Comparison of ENCODE assay signal across 14 cellular contexts in the genomic region with DNA sequence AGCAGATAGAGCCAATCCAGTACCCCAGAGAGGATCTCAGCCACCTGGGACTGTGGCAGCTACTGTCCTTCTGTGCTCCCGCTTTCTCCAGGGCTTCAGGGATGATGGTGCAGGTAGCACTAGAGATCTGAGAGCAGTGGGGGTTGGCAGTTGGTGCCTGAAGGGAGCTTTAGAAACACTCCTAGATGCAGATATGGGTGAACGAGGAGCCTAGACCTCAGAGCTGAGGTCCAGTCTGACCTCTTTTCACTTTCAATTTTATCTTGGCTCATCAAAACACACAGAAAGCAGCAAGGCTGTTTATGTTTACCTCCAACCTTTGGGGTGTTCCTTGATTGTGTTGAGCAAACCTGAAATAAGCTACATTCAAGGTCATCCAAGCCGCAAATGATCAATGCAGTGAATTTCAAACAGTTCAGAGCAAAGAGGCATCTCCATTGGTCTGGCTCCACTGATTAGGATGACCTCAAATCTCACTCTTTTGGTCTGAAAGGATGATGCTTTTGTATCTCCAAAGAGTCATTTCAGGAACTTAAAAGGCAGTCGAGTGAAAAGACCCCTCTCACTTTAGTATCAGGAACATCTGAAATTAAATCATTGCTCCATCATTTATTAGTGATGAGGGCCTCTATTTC. TPM values are rescaled to one million over a fixed set of nuclear protein-coding genes. Genes with fewer than 3 reads are reported as not detected.
A peak's percentile ranks its signal among the peaks of the same experiment; 100 is the strongest.
DNase-seq lines count a peak whose midpoint lies in the region; ATAC-seq and TF ChIP-seq lines count a peak whose summit lies in the region.
"Had no signal": no experiment of that assay in that cellular context is flagged by ENCODE, and none has a peak within 500 bp of the region (broad histone marks: within the 10 kb centered on the region; RNA-seq: fewer than 3 reads in every experiment).

No MANE protein-coding gene starts in this region.

- H4K91ac ChIP-seq in neuronal stem cell (ENCODE audit: low read depth, low read length, poor library complexity): no peak overlapping the region

- H3K27ac Mint-ChIP-seq in activated CD4-positive, alpha-beta memory T cell treated with anti-CD3 and anti-CD28 coated beads, Interleukin-2, amount 10 ng/mL, durations not matched to agents 7 days and 5 days: peak overlapping the region; percentile 96
- H3K27ac Mint-ChIP-seq: progenitor cell of endocrine pancreas had no signal

- H3K18ac ChIP-seq in neuronal stem cell (ENCODE audit: low read length): peak overlapping the region; percentile 17

- POLR2A ChIA-PET in activated CD4-positive, alpha-beta memory T cell treated with anti-CD3 and anti-CD28 coated beads, Interleukin-2, amount 10 ng/mL, durations not matched to agents 7 days and 5 days (lab: Charles Lee): interaction anchor here (0.9 to 7.2 kb wide), 22 partner anchors 9 to 534 kb away, joined by 3 to 46 read pairs (median 4); a partner anchor contains a TSS

- ATAC-seq in GM21786 (IDR thresholded peaks at IDR 0.05; ENCODE audit: unreplicated experiment) (peak; percentile 37), HG03196 (IDR thresholded peaks at IDR 0.05; ENCODE audit: unreplicated experiment) (no peak)
- ATAC-seq: HCT116, left lobe of liver had no signal

- no peak overlapping the region for H4K8ac ChIP-seq in neuronal stem cell (ENCODE audit: low read depth, low read length)

- WGBS in neuronal stem cell (ENCODE audit: extremely low coverage in 2 of 2, insufficient read length in 2 of 2, insufficient replicate concordance in 1 of 2), 2 donors: no CpG with 5 or more reads among the region's 4 CpGs

- CTCF ChIA-PET in activated CD4-positive, alpha-beta memory T cell treated with anti-CD3 and anti-CD28 coated beads, Interleukin-2, amount 10 ng/mL, durations not matched to agents 7 days and 5 days (lab: Charles Lee): interaction anchor here (0.6 to 7.3 kb wide), 9 partner anchors 16 to 161 kb away, joined by 3 to 58 read pairs (median 6); no protein-coding TSS in a partner anchor

- H3K4me1 ChIP-seq in neuronal stem cell (ENCODE audit: control insufficient read depth in 2 of 2, insufficient read depth in 1 of 2, low read depth in 1 of 2, low read length in 2 of 2): no peaks in the 10 kb centered on the region

- H3K36me3 ChIP-seq in neuronal stem cell (replicated peaks in 1 of 2; ENCODE audit: control insufficient read depth in 2 of 2, insufficient read depth in 2 of 2, low read length in 2 of 2): no peaks in the 10 kb centered on the region

- no peak overlapping the region for H3K14ac ChIP-seq in neuronal stem cell (ENCODE audit: low read length)

- H3K27ac ChIP-seq in neuronal stem cell (replicated peaks; ENCODE audit: low read length) (no peak overlapping the region), caudate nucleus (ENCODE audit: low read depth, low read length) (no peak overlapping the region)

- DNase-seq in GM13977 (ENCODE audit: low spot score): peak; percentile 47
- DNase-seq in activated CD4-positive, alpha-beta memory T cell treated with anti-CD3 and anti-CD28 coated beads, Interleukin-2, amount 10 ng/mL, durations not matched to agents 7 days and 5 days: no peak
- DNase-seq in neuronal stem cell (ENCODE audit: low spot score): no peak
- no peak for DNase-seq in NCI-H526 treated with DMSO at 0.1 percent for 48 hours (lab: John Stamatoyannopoulos, UW)
- no peak for DNase-seq in caudate nucleus (lab: John Stamatoyannopoulos, UW)
- DNase-seq: dermis blood vessel endothelial cell, NCI-H1417 treated with DMSO at 0.1 percent for 48 hours had no signal

- no peak overlapping the region for H3K4me3 ChIP-seq in neuronal stem cell (ENCODE audit: low read length in 2 of 2)

- no peak for TF ChIP-seq CTCF in GM13977 (IDR thresholded peaks at IDR 0.05; ENCODE audit: extremely low read depth, insufficient read depth, missing control alignments)

- H2AK5ac ChIP-seq in neuronal stem cell (ENCODE audit: low read depth, low read length): no peak overlapping the region

- H2BK12ac ChIP-seq in neuronal stem cell (ENCODE audit: low read length): no peak overlapping the region

- peaks cover 74% of the 10 kb centered on the region for H3K4me1 Mint-ChIP-seq in activated CD4-positive, alpha-beta memory T cell treated with anti-CD3 and anti-CD28 coated beads, Interleukin-2, amount 10 ng/mL, durations not matched to agents 7 days and 5 days

- peaks cover 0 to 2% of the 10 kb centered on the region in 2 donors for H3K9me3 ChIP-seq in neuronal stem cell (replicated peaks in 1 of 2; ENCODE audit: control insufficient read depth in 2 of 2, insufficient read depth in 1 of 2, low read depth in 1 of 2, low read length in 2 of 2)

- in situ Hi-C loops in GM13977 (cut with MboI; ENCODE audit: low pct_unique_long_range_greater_than_20kb, low sequenced_read_pairs, unreplicated experiment): loop anchor here (5.0 kb wide), 1 partner anchor 35 kb away; no protein-coding TSS in a partner anchor

- no peak overlapping the region for H2BK15ac ChIP-seq in neuronal stem cell (ENCODE audit: low read length)

- peak overlapping the region; percentile 91 for H3K4me3 Mint-ChIP-seq in activated CD4-positive, alpha-beta memory T cell treated with anti-CD3 and anti-CD28 coated beads, Interleukin-2, amount 10 ng/mL, durations not matched to agents 7 days and 5 days

- no peaks in the 10 kb centered on the region for H3K27me3 ChIP-seq in neuronal stem cell (ENCODE audit: control insufficient read depth in 3 of 3, insufficient read depth in 3 of 3, low read depth in 1 of 3, low read length in 3 of 3)

- H3K36me3 Mint-ChIP-seq in activated CD4-positive, alpha-beta memory T cell treated with anti-CD3 and anti-CD28 coated beads, Interleukin-2, amount 10 ng/mL, durations not matched to agents 7 days and 5 days (ENCODE audit: low read depth): peaks cover 37% of the 10 kb centered on the region

- H3K4me2 ChIP-seq in neuronal stem cell (ENCODE audit: insufficient read depth, low read length, poor library complexity, severe bottlenecking): no peak overlapping the region

- H2BK120ac ChIP-seq in neuronal stem cell (ENCODE audit: low read depth, low read length): no peak overlapping the region

- no peak overlapping the region for H3K9ac ChIP-seq in neuronal stem cell (ENCODE audit: low read depth, low read length, poor library complexity)

- H3K4ac ChIP-seq in neuronal stem cell (ENCODE audit: low read length): no peak overlapping the region

- H3K27me3 Mint-ChIP-seq in activated CD4-positive, alpha-beta memory T cell treated with anti-CD3 and anti-CD28 coated beads, Interleukin-2, amount 10 ng/mL, durations not matched to agents 7 days and 5 days: peaks cover 3% of the 10 kb centered on the region
- H3K27me3 Mint-ChIP-seq: progenitor cell of endocrine pancreas had no signal

- H3K9me3 Mint-ChIP-seq in activated CD4-positive, alpha-beta memory T cell treated with anti-CD3 and anti-CD28 coated beads, Interleukin-2, amount 10 ng/mL, durations not matched to agents 7 days and 5 days: no peaks in the 10 kb centered on the region

- H2BK5ac ChIP-seq in neuronal stem cell (ENCODE audit: low read length): no peak overlapping the region

- no peak overlapping the region for H3K23ac ChIP-seq in neuronal stem cell (ENCODE audit: low read depth, low read length, poor library complexity)

- H3K79me1 ChIP-seq in neuronal stem cell (ENCODE audit: low read depth, low read length): no peaks in the 10 kb centered on the region

- H2AFZ ChIP-seq in neuronal stem cell (ENCODE audit: low read length): no peak overlapping the region

RNA-seq across cellular contexts. Expression of a gene that starts 1.3 kb away (rescaled TPM):
- total RNA-seq in activated CD4-positive, alpha-beta memory T cell treated with anti-CD3 and anti-CD28 coated beads, Interleukin-2, amount 10 ng/mL, durations not matched to agents 7 days and 5 days: 10 to 100 TPM; 46.4 to 49.9 TPM
- polyA plus RNA-seq in neuronal stem cell (2013, experiment 1 of 2): not detected
- polyA plus RNA-seq in neuronal stem cell (2013, experiment 2 of 2): not detected
- total RNA-seq: dermis blood vessel endothelial cell, frontal cortex, progenitor cell of endocrine pancreas, temporal lobe had no signal

RNA-seq across cellular contexts. Expression of a gene that starts 58.2 kb away (rescaled TPM):
- total RNA-seq in activated CD4-positive, alpha-beta memory T cell treated with anti-CD3 and anti-CD28 coated beads, Interleukin-2, amount 10 ng/mL, durations not matched to agents 7 days and 5 days: 10 to 100 TPM; 13.7 to 15.3 TPM
- polyA plus RNA-seq in neuronal stem cell (2013, experiment 1 of 2): not detected
- polyA plus RNA-seq in neuronal stem cell (2013, experiment 2 of 2): not detected
- total RNA-seq: dermis blood vessel endothelial cell, frontal cortex, progenitor cell of endocrine pancreas had no signal
